23 cellular contexts compared by ENCODE assay signal in the genomic region with DNA sequence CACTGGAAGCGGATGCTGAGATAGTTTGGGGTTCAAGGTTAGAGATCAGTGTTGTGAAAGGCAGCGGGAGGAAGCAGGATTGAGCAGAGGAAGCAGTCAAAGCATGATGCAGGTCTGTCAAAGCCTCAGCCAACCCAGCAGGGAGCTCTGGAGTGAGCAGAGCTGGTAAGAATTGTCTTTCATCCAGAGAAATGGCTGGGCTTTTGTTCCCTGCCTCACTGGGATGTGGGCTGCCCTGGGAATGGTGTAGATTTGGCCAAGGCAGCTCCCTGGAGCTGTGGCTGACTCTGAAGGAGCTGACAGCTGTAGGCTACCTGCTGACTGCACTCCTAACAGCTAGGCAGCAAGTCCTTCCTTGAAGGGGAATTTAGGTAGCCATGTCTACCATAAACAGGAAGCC.
DNase-seq lines count a peak whose midpoint lies in the region; ATAC-seq and TF ChIP-seq lines count a peak whose summit lies in the region.
"Had no signal": no experiment of that assay in that cellular context is flagged by ENCODE, and none has a peak within 500 bp of the region (broad histone marks: within the 10 kb centered on the region; RNA-seq: fewer than 3 reads in every experiment).

No MANE protein-coding gene starts in this region.

- H3K4me2 ChIP-seq in hepatocyte, result no peak overlapping the region

- no peaks in the 10 kb centered on the region for H3K36me3 Mint-ChIP-seq in stimulated activated memory B cell treated with anti-CD40 and anti-IgM and Interleukin-4, amounts not matched to agents 10 μg/mL and 1 μg/mL and 100 μg/mL, for 72 hours

- no peaks in the 10 kb centered on the region for H3K4me1 Mint-ChIP-seq in stimulated activated memory B cell treated with anti-CD40 and anti-IgM and Interleukin-4, amounts not matched to agents 10 μg/mL and 1 μg/mL and 100 μg/mL, for 72 hours

- H3K9me3 Mint-ChIP-seq in stimulated activated memory B cell treated with anti-CD40 and anti-IgM and Interleukin-4, amounts not matched to agents 10 μg/mL and 1 μg/mL and 100 μg/mL, for 72 hours, result no peaks in the 10 kb centered on the region

- no peak for ATAC-seq in stimulated activated memory B cell treated with anti-CD40 and anti-IgM and Interleukin-4, amounts not matched to agents 10 μg/mL and 1 μg/mL and 100 μg/mL, for 72 hours
- ATAC-seq: GM12878, SK-N-SH treated with all-trans-retinoic acid at 6 μM for 48 hours had no signal

- no peak overlapping the region for H3K4me3 Mint-ChIP-seq in stimulated activated memory B cell treated with anti-CD40 and anti-IgM and Interleukin-4, amounts not matched to agents 10 μg/mL and 1 μg/mL and 100 μg/mL, for 72 hours

- H3K4me1 ChIP-seq in iPS DF 6.9 (ENCODE audit: control insufficient read depth, insufficient read depth, low read length) (peaks cover 1% of the 10 kb centered on the region; the same call in 1 of the 2 replicates), hepatocyte (ENCODE audit: insufficient read depth) (no peaks in the 10 kb centered on the region)
- H3K4me1 ChIP-seq: Peyer's patch had no signal

- peak; percentile 26 for DNase-seq in DMS 273 (lab: John Stamatoyannopoulos, UW; ENCODE audit: unreplicated experiment)
- no peak for DNase-seq in DMS 273 treated with DMSO at 0.1 percent for 48 hours (lab: John Stamatoyannopoulos, UW)
- peak; percentile 27 for DNase-seq in cerebellum (ENCODE audit: low spot score)
- DNase-seq in iPS DF 6.9 (ENCODE audit: low read depth, low spot score), result peak; percentile 39
- no peak for DNase-seq in DMS153 (lab: John Stamatoyannopoulos, UW)
- DNase-seq in hepatocyte (ENCODE audit: low spot score), result no peak
- DNase-seq in kidney tubule cell (ENCODE audit: low spot score), result no peak
- DNase-seq: AML-193, DMS79, HCEC 1CT, KBM-7, MM.1S, NCI-H1092, NCI-H1436, NCI-H2029, NCI-H226, NCI-H82, Peyer's patch had no signal

- no peak overlapping the region for H3K27ac Mint-ChIP-seq in stimulated activated memory B cell treated with anti-CD40 and anti-IgM and Interleukin-4, amounts not matched to agents 10 μg/mL and 1 μg/mL and 100 μg/mL, for 72 hours

- WGBS in iPS DF 6.9 (ENCODE audit: insufficient coverage, insufficient read length), result no CpG with 5 or more reads among the region's 2 CpGs
- WGBS in hepatocyte (ENCODE audit: low lambda C conversion rate, missing lambda C conversion rate), result 39% methylated on average over 2 of the region's 2 CpGs

- H3K4me3 ChIP-seq in iPS DF 6.9 (ENCODE audit: low read length) (no peak overlapping the region), hepatocyte (no peak overlapping the region)
- H3K4me3 ChIP-seq: GM12878, Peyer's patch had no signal

- H3K9me2 ChIP-seq in hepatocyte (replicated peaks; ENCODE audit: insufficient read depth), result no peaks in the 10 kb centered on the region

- peaks cover 23% of the 10 kb centered on the region for H3K27me3 Mint-ChIP-seq in stimulated activated memory B cell treated with anti-CD40 and anti-IgM and Interleukin-4, amounts not matched to agents 10 μg/mL and 1 μg/mL and 100 μg/mL, for 72 hours

- H2AFZ ChIP-seq in hepatocyte, result no peak overlapping the region

- no peaks in the 10 kb centered on the region for H4K20me1 ChIP-seq in hepatocyte (ENCODE audit: insufficient read depth, poor library complexity, severe bottlenecking)

- H3K27me3 ChIP-seq in iPS DF 6.9 (ENCODE audit: control insufficient read depth, insufficient read depth, low read length) (no peaks in the 10 kb centered on the region), hepatocyte (no peaks in the 10 kb centered on the region)
- H3K27me3 ChIP-seq: Peyer's patch had no signal

- no peak overlapping the region for H3K27ac ChIP-seq in iPS DF 6.9 (ENCODE audit: low read length)
- H3K27ac ChIP-seq in hepatocyte, result no peak overlapping the region
- H3K27ac ChIP-seq: 22Rv1, C4-2B, Peyer's patch had no signal

- H3K9me3 ChIP-seq in iPS DF 6.9 (ENCODE audit: control insufficient read depth, insufficient read depth, low read length) (no peaks in the 10 kb centered on the region), hepatocyte (ENCODE audit: low read depth) (no peaks in the 10 kb centered on the region)
- H3K9me3 ChIP-seq: Peyer's patch had no signal

- H3K79me2 ChIP-seq in hepatocyte, result no peaks in the 10 kb centered on the region

- TF ChIP-seq CTCF in hepatocyte (IDR thresholded peaks at IDR 0.05; ENCODE audit: poor library complexity), result no peak

- no peaks in the 10 kb centered on the region for H3K36me3 ChIP-seq in iPS DF 6.9 (ENCODE audit: control insufficient read depth, insufficient read depth, low read length)
- H3K36me3 ChIP-seq in hepatocyte (replicated peaks; ENCODE audit: insufficient read depth, low read depth), result no peaks in the 10 kb centered on the region
- H3K36me3 ChIP-seq: Peyer's patch had no signal

Comparison
In these comparisons a context has a peak if more than half of its experiments do, and no peak if none do; other contexts are left out.
1. DNase-seq: peak in DMS 273 (single experiment), cerebellum (single experiment) and iPS DF 6.9 (single experiment); none in DMS 273 treated with DMSO at 0.1 percent for 48 hours (single experiment), DMS153 (single experiment), hepatocyte (single experiment) and kidney tubule cell (single experiment).